In the genomic region with DNA sequence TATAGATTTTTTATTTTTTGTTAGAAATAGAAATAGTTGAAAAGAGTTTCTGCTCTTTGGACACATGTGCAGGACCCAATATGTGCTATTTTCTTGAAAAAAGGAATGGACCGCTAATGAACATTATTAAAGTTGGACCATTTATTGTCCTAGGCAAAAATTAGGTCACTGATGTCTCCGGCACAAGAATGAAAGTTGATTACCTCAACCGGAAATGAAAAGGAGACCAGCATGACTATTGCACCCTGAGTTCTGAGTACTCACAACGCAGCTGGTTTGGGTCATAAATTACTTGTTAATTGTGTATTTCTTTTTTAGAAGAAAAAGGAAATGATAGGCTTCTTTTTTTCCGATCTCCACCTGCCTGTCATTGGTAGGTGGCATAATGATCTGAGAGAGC, we compare ENCODE assay signal across 9 cellular contexts.
DNase-seq lines count a peak whose midpoint lies in the region; ATAC-seq, FAIRE-seq and TF ChIP-seq lines count a peak whose summit lies in the region.
"Had no signal": no experiment of that assay in that cellular context is flagged by ENCODE, and none has a peak within 500 bp of the region (broad histone marks: within the 10 kb centered on the region; RNA-seq: fewer than 3 reads in every experiment).

No MANE protein-coding gene starts in this region.

- H3K9me1 ChIP-seq in endothelial cell of umbilical vein (replicated peaks; ENCODE audit: control insufficient read depth, extremely low read depth, insufficient read depth, low read length), result no peaks in the 10 kb centered on the region

- dilution Hi-C loops in endothelial cell of umbilical vein (cut with MboI; ENCODE audit: extremely low pct_ligation_motif_present, low sequenced_read_pairs), result no loop called here

- no peaks in the 10 kb centered on the region for H3K9me3 ChIP-seq in endothelial cell of umbilical vein (replicated peaks; ENCODE audit: control insufficient read depth, insufficient read depth, low read length)
- H3K9me3 ChIP-seq: gastroesophageal sphincter had no signal

- no peak overlapping the region for H2AFZ ChIP-seq in endothelial cell of umbilical vein (ENCODE audit: low read depth, low read length)

- ATAC-seq in GM18508 (IDR thresholded peaks at IDR 0.05; ENCODE audit: insufficient read depth, unreplicated experiment), result peak; percentile 88
- peak; percentile 82 for ATAC-seq in GM21529 (IDR thresholded peaks at IDR 0.05; ENCODE audit: unreplicated experiment)
- ATAC-seq in HG03354 (IDR thresholded peaks at IDR 0.05; ENCODE audit: poor library complexity, severe bottlenecking, unreplicated experiment), result peak; percentile 96
- no peak for ATAC-seq in effector memory CD8-positive, alpha-beta T cell (replicated peaks)
- no peak for ATAC-seq in GM19328 (IDR thresholded peaks at IDR 0.05; ENCODE audit: unreplicated experiment)
- ATAC-seq: gastroesophageal sphincter had no signal

- H3K4me2 ChIP-seq in endothelial cell of umbilical vein (ENCODE audit: insufficient read depth, low read length), result peak overlapping the region; percentile 28

- no peaks in the 10 kb centered on the region for H3K36me3 ChIP-seq in endothelial cell of umbilical vein (ENCODE audit: control insufficient read depth in 2 of 2, extremely low read depth in 1 of 2, insufficient read depth in 2 of 2, low read length in 2 of 2)
- H3K36me3 ChIP-seq: gastroesophageal sphincter had no signal

- H3K27me3 ChIP-seq in endothelial cell of umbilical vein (ENCODE audit: control insufficient read depth in 2 of 2, insufficient read depth in 2 of 2, low read length in 2 of 2), result peaks cover 0 to 14% of the 10 kb centered on the region in 2 experiments
- H3K27me3 ChIP-seq: gastroesophageal sphincter had no signal

- no peaks in the 10 kb centered on the region for H3K79me2 ChIP-seq in endothelial cell of umbilical vein (ENCODE audit: control insufficient read depth, insufficient read depth, low read length)

- peaks cover 4% of the 10 kb centered on the region for H3K4me1 ChIP-seq in endothelial cell of umbilical vein (ENCODE audit: control insufficient read depth, extremely low read depth, insufficient read depth, low read length)
- H3K4me1 ChIP-seq: gastroesophageal sphincter had no signal

- H3K4me3 ChIP-seq in endothelial cell of umbilical vein (replicated peaks in 1 of 3; ENCODE audit: insufficient read depth in 1 of 3, low read depth in 1 of 3, low read length in 3 of 3), result no peak overlapping the region
- H3K4me3 ChIP-seq: gastroesophageal sphincter had no signal

- H4K20me1 ChIP-seq in endothelial cell of umbilical vein (replicated peaks; ENCODE audit: control insufficient read depth, extremely low read depth, insufficient read depth, low read length), result no peaks in the 10 kb centered on the region

- CTCF ChIA-PET in endothelial cell of umbilical vein (lab: Charles Lee), result interaction anchor here (1.0 to 1.3 kb wide), 2 partner anchors 9 to 24 kb away, joined by 3 read pairs; no protein-coding TSS in a partner anchor

- no peaks in the 10 kb centered on the region for H3K36me3 Mint-ChIP-seq in effector memory CD8-positive, alpha-beta T cell (ENCODE audit: insufficient read depth)

- H3K4me3 Mint-ChIP-seq in effector memory CD8-positive, alpha-beta T cell, result no peak overlapping the region

- TF ChIP-seq CTCF in endothelial cell of umbilical vein (IDR thresholded peaks at IDR 0.05; ENCODE audit: extremely low read depth in 1 of 2, insufficient read depth in 1 of 2, low read depth in 1 of 2, low read length in 2 of 2), result no peak

- no peaks in the 10 kb centered on the region for H3K27me3 Mint-ChIP-seq in effector memory CD8-positive, alpha-beta T cell

- DNase-seq in endothelial cell of umbilical vein (ENCODE audit: low read depth, low spot score) (peak; percentile 49), LoVo (ENCODE audit: low spot score) (no peak)
- no peak for DNase-seq in central memory CD4-positive, alpha-beta T cell
- no peak for DNase-seq in effector memory CD8-positive, alpha-beta T cell

- H3K27ac ChIP-seq in endothelial cell of umbilical vein (ENCODE audit: insufficient read depth, low read depth, low read length), result no peak overlapping the region
- H3K27ac ChIP-seq: gastroesophageal sphincter had no signal

- no peak overlapping the region for H3K9ac ChIP-seq in endothelial cell of umbilical vein (replicated peaks; ENCODE audit: extremely low read depth, insufficient read depth, low read length)

- peak; percentile 62 for FAIRE-seq in endothelial cell of umbilical vein (lab: Jason Lieb, UNC)

- POLR2A ChIA-PET in endothelial cell of umbilical vein (lab: Charles Lee), result no interaction called here

- no TSS peak for BruUV-seq in endothelial cell of umbilical vein (replicated peaks; lab: Mats Ljungman, UMichigan)

- peaks cover 9 to 31% of the 10 kb centered on the region in 2 donors for H3K9me3 Mint-ChIP-seq in effector memory CD8-positive, alpha-beta T cell

- intact Hi-C loops in endothelial cell of umbilical vein (cut with micrococcal nuclease), result no loop called here

- H3K27ac Mint-ChIP-seq in effector memory CD8-positive, alpha-beta T cell, result no peak overlapping the region

- no peaks in the 10 kb centered on the region for H3K4me1 Mint-ChIP-seq in effector memory CD8-positive, alpha-beta T cell (ENCODE audit: low read depth in 2 of 2)

- no peak for TF ChIP-seq POLR2A in endothelial cell of umbilical vein (IDR thresholded peaks at IDR 0.05; ENCODE audit: low read depth, low read length)

TF ChIP-seq in endothelial cell of umbilical vein, 7 proteins besides CTCF, POLR2A, EP300 and RAD21:
- TF ChIP-seq POLR2AphosphoS5 (IDR thresholded peaks at IDR 0.05; ENCODE audit: insufficient read depth, low read depth, low read length) (no peak), JUN (IDR thresholded peaks at IDR 0.05; ENCODE audit: borderline replicate concordance, insufficient read depth, insufficient read length, low read depth) (peak; percentile 36)

Comparison
In these comparisons a context has a peak if more than half of its experiments do, and no peak if none do; other contexts are left out.
1. ATAC-seq: peak in GM18508 (single experiment), GM21529 (single experiment) and HG03354 (single experiment); none in effector memory CD8-positive, alpha-beta T cell (single experiment) and GM19328 (single experiment).